In genomic region chr12:52947738-52948423, GRCh38 we compare ENCODE assay signal across 8 cellular contexts. TPM values are rescaled to one million over a fixed set of nuclear protein-coding genes. Genes with fewer than 3 reads are reported as not detected.
DNase-seq lines count a peak whose midpoint lies in the region; ATAC-seq and TF ChIP-seq lines count a peak whose summit lies in the region.

No MANE protein-coding gene starts in this region.

- H3K36me3 Mint-ChIP-seq in CD8-positive, alpha-beta T cell: no peaks in the 10 kb centered on the region
- no peaks in the 10 kb centered on the region for H3K36me3 Mint-ChIP-seq in natural killer cell

- TF ChIP-seq CTCF in CD8-positive, alpha-beta T cell (IDR thresholded peaks at IDR 0.05): no peak
- TF ChIP-seq CTCF in breast epithelium (IDR thresholded peaks at IDR 0.05): no peak
- TF ChIP-seq CTCF in natural killer cell (IDR thresholded peaks at IDR 0.05): no peak
- TF ChIP-seq CTCF in vagina (IDR thresholded peaks at IDR 0.05): no peak

- H3K27me3 Mint-ChIP-seq in CD8-positive, alpha-beta T cell (ENCODE audit: low read depth): peaks cover 6% of the 10 kb centered on the region
- peaks cover 16 to 35% of the 10 kb centered on the region in 2 donors for H3K27me3 Mint-ChIP-seq in natural killer cell (ENCODE audit: low read depth in 2 of 2)

- H3K4me3 Mint-ChIP-seq in CD8-positive, alpha-beta T cell: peak overlapping the region; percentile 89
- H3K4me3 Mint-ChIP-seq in natural killer cell: peak overlapping the region; percentile 75

- 25% methylated on average over 12 of the region's 12 CpGs for WGBS in HUES64

- TF ChIP-seq POLR2A in breast epithelium (IDR thresholded peaks at IDR 0.05): no peak
- no peak for TF ChIP-seq POLR2A in vagina (IDR thresholded peaks at IDR 0.05)

- H3K27ac Mint-ChIP-seq in CD8-positive, alpha-beta T cell: no peak overlapping the region
- no peak overlapping the region for H3K27ac Mint-ChIP-seq in natural killer cell

- no peaks in the 10 kb centered on the region for H3K36me3 ChIP-seq in CD8-positive, alpha-beta T cell (ENCODE audit: insufficient read depth, low read length)
- H3K36me3 ChIP-seq in HUES64 (ENCODE audit: insufficient read depth, low read length): peaks cover 31% of the 10 kb centered on the region
- H3K36me3 ChIP-seq in breast epithelium: no peaks in the 10 kb centered on the region
- no peaks in the 10 kb centered on the region for H3K36me3 ChIP-seq in vagina

- POLR2A ChIA-PET in CD8-positive, alpha-beta T cell (lab: Charles Lee): no interaction called here

- ATAC-seq in CD8-positive, alpha-beta T cell: no peak
- no peak for ATAC-seq in natural killer cell

- no peaks in the 10 kb centered on the region for H3K9me3 ChIP-seq in CD8-positive, alpha-beta T cell (ENCODE audit: low read length)
- H3K9me3 ChIP-seq in HUES64 (ENCODE audit: insufficient read depth, low read depth, low read length): no peaks in the 10 kb centered on the region
- H3K9me3 ChIP-seq in breast epithelium: no peaks in the 10 kb centered on the region
- H3K9me3 ChIP-seq in vagina: no peaks in the 10 kb centered on the region

- peaks cover 13% of the 10 kb centered on the region for H3K4me1 ChIP-seq in CD8-positive, alpha-beta T cell (ENCODE audit: insufficient read depth, low read length)
- H3K4me1 ChIP-seq in HUES64 (ENCODE audit: insufficient read depth, low read length) (peaks cover 48% of the 10 kb centered on the region), breast epithelium (peaks cover 0 to 5% of the 10 kb centered on the region in 2 donors), vagina (no peaks in the 10 kb centered on the region)

- CTCF ChIA-PET in CD8-positive, alpha-beta T cell (lab: Charles Lee): interaction anchor here (0.8 kb wide), 1 partner anchor 63 kb away, joined by 4 read pairs; no protein-coding TSS in a partner anchor

- H3K4me3 ChIP-seq in CD8-positive, alpha-beta T cell (ENCODE audit: low read depth, low read length): no peak overlapping the region
- H3K4me3 ChIP-seq in HUES64 (ENCODE audit: low read length) (peak overlapping the region; percentile 82), breast epithelium (no peak overlapping the region), vagina (no peak overlapping the region)

- H3K9ac ChIP-seq in HUES64 (ENCODE audit: low read depth, low read length): peak overlapping the region; percentile 68

- peaks cover 3% of the 10 kb centered on the region for H3K27me3 ChIP-seq in CD8-positive, alpha-beta T cell (ENCODE audit: insufficient read depth, low read length)
- H3K27me3 ChIP-seq in HUES64 (ENCODE audit: insufficient read depth, low read length) (no peaks in the 10 kb centered on the region), breast epithelium (no peaks in the 10 kb centered on the region), vagina (no peaks in the 10 kb centered on the region)

- intact Hi-C loops in CD8-positive, alpha-beta T cell (cut with DNase I, micrococcal nuclease): no loop called here
- intact Hi-C loops in breast epithelium (cut with DNase I; ENCODE audit: low total_unique reads): no loop called here
- intact Hi-C loops in natural killer cell (cut with micrococcal nuclease): no loop called here
- intact Hi-C loops in vagina (cut with DNase I): no loop called here

- DNase-seq in CD8-positive, alpha-beta T cell: no peak
- DNase-seq in breast epithelium (ENCODE audit: low spot score in 2 of 2): no peak
- DNase-seq in natural killer cell: no peak
- no peak for DNase-seq in inferior parietal cortex (ENCODE audit: extremely low spot score)
- no peak for DNase-seq in vagina (ENCODE audit: extremely low spot score in 2 of 2)
- no peak for DNase-seq in iPS-NIHi11 (ENCODE audit: low spot score)
- no peak for DNase-seq in NOMO-1 treated with DMSO at 0.1 percent for 48 hours (lab: John Stamatoyannopoulos, UW; ENCODE audit: unreplicated experiment)

- no peak overlapping the region for H3K27ac ChIP-seq in CD8-positive, alpha-beta T cell (ENCODE audit: low read depth, low read length)
- peak overlapping the region; percentile 84 for H3K27ac ChIP-seq in HUES64 (ENCODE audit: low read depth, low read length)
- peak overlapping the region; percentile 86 to 97 for H3K27ac ChIP-seq in breast epithelium
- no peak overlapping the region for H3K27ac ChIP-seq in vagina

- peaks cover 13% of the 10 kb centered on the region for H3K4me1 Mint-ChIP-seq in CD8-positive, alpha-beta T cell (ENCODE audit: low read depth)
- peaks cover 0 to 16% of the 10 kb centered on the region in 2 donors for H3K4me1 Mint-ChIP-seq in natural killer cell

- H3K9me3 Mint-ChIP-seq in CD8-positive, alpha-beta T cell: no peaks in the 10 kb centered on the region
- no peaks in the 10 kb centered on the region for H3K9me3 Mint-ChIP-seq in natural killer cell

RNA-seq across cellular contexts. Expression of gene KRT18, which starts 1.0 kb away (rescaled TPM):
- total RNA-seq in CD8-positive, alpha-beta T cell: 1 to 10 TPM; 3.5 to 4.2 TPM
- polyA plus RNA-seq in HUES64 (2013, experiment 1 of 2): 357 TPM
- 348 TPM for polyA plus RNA-seq in HUES64 (2013, experiment 2 of 2)
- total RNA-seq in breast epithelium (100 to 1,000 TPM in 2 of 3 donors, 1 to 10 TPM in 1; 2.1 to 380 (median 213) TPM), natural killer cell (1 to 10 TPM in 1 of 3 donors, under 1 TPM in 1, not detected in 1; 0.24 to 2.5 TPM), vagina (93.1 TPM)

RNA-seq across cellular contexts. Expression of gene KRT8, which starts 43.0 kb away (rescaled TPM):
- under 1 TPM; 0.42 to 0.57 TPM for total RNA-seq in CD8-positive, alpha-beta T cell
- 300 TPM for polyA plus RNA-seq in HUES64 (2013, experiment 1 of 2)
- polyA plus RNA-seq in HUES64 (2013, experiment 2 of 2): 301 TPM
- 100 to 1,000 TPM in 2 of 3 donors, 1 to 10 TPM in 1; 4.6 to 430 (median 153) TPM for total RNA-seq in breast epithelium
- under 1 TPM in 2 of 3 donors, not detected in 1; 0.24 to 0.25 TPM for total RNA-seq in natural killer cell
- 22.8 TPM for total RNA-seq in vagina

RNA-seq across cellular contexts. Expression of gene EIF4B, which starts 58.4 kb away (rescaled TPM):
- 100 to 1,000 TPM; 709 to 741 TPM for total RNA-seq in CD8-positive, alpha-beta T cell
- 342 TPM for polyA plus RNA-seq in HUES64 (2013, experiment 1 of 2)
- polyA plus RNA-seq in HUES64 (2013, experiment 2 of 2): 381 TPM
- total RNA-seq in breast epithelium: 100 to 1,000 TPM; 600 to 759 (median 614) TPM
- 100 to 1,000 TPM; 505 to 537 (median 518) TPM for total RNA-seq in natural killer cell
- 339 TPM for total RNA-seq in vagina

Comparison
In these comparisons a context has a peak if more than half of its experiments do, and no peak if none do; other contexts are left out.
1. H3K27ac ChIP-seq: peak in HUES64 (single experiment) and breast epithelium (2 of 2); none in CD8-positive, alpha-beta T cell (single experiment) and vagina (single experiment).